1 cellular context compared by ENCODE assay signal in the genomic region with DNA sequence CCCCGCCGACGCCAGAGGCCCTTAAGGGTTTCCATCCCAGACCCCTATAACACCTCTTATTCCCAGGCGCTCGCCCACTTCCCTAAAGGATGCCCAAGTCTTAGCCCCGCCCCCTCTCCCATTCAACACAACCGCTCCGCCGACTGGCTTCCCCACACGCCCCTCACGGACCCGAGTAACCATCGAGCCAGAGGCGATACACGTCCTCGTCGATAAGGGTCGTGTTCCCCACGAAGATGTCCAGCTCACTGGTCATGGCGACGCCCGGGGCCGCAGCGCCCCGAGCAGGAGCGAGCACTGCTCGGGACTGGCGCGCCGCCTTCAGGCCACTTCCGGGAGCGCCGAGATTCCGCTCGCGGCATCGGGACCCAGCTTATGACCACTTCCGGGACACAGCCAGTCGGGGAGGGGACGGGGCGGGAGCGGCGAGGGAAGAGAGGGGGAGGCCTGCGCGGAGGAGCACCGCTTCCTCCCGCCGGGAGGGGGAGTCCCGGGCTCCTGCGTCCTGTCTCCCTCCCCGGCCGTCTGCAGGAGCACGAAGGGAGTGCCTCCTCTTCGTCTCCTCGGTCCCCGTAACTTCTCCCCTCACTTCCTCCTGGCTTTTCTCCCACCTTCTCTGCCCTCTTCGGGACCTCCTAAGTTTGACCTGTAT.
TF ChIP-seq lines count a peak whose summit lies in the region.

FIBP (minus strand) TSS at position 309 of the 652 bp plus-strand sequence; CDS start at position 256, 53 bp downstream.

TF ChIP-seq in K562, 482 proteins besides CTCF, POLR2A, EP300 and RAD21 (continued from another document and continues in another):
- TF ChIP-seq HSF4 (CRISPR knock-in tag; IDR thresholded peaks at IDR 0.05; ENCODE audit: borderline replicate concordance) (no peak), PPARD (CRISPR knock-in tag; IDR thresholded peaks at IDR 0.05) (no peak), CCAR2 (IDR thresholded peaks at IDR 0.05; ENCODE audit: low read depth, low read length) (no peak), SMARCA5 (IDR thresholded peaks at IDR 0.05) (no peak), NR2C2 (CRISPR knock-in tag; IDR thresholded peaks at IDR 0.05) (peak; percentile 86), NR2C2 (tag; IDR thresholded peaks at IDR 0.05) (peak; percentile 91), SMC3 (conservative IDR thresholded peaks at IDR 0.05; ENCODE audit: insufficient read depth, low read depth, low read length) (peak; percentile 27; the same call in 1 of the 2 replicates), HES1 (IDR thresholded peaks at IDR 0.05; ENCODE audit: low read depth) (no peak), ZC3H4 (CRISPR knock-in tag; IDR thresholded peaks at IDR 0.05; ENCODE audit: borderline replicate concordance) (no peak), ARNT (IDR thresholded peaks at IDR 0.05) (no peak), SAFB2 (IDR thresholded peaks at IDR 0.05; ENCODE audit: borderline replicate concordance, low read depth, low read length, severe bottlenecking) (no peak), WHSC1 (IDR thresholded peaks at IDR 0.05; ENCODE audit: low read length) (no peak), RB1 (IDR thresholded peaks at IDR 0.05; ENCODE audit: low read depth) (peak; percentile 90), NBN (IDR thresholded peaks at IDR 0.05; ENCODE audit: low read depth) (peak; percentile 55), MGA (IDR thresholded peaks at IDR 0.05) (peak; percentile 85), NFXL1 (CRISPR knock-in tag; IDR thresholded peaks at IDR 0.05) (no peak), HNRNPK (IDR thresholded peaks at IDR 0.05; ENCODE audit: low read depth, low read length, poor library complexity, severe bottlenecking) (no peak), NFIC (IDR thresholded peaks at IDR 0.05) (no peak; the same call in 1 of the 2 replicates), FOXP1 (CRISPR knock-in tag; IDR thresholded peaks at IDR 0.05) (no peak; the same call in 1 of the 2 replicates), GATA2 (CRISPR knock-in tag; IDR thresholded peaks at IDR 0.05) (no peak), CEBPZ (IDR thresholded peaks at IDR 0.05; ENCODE audit: borderline replicate concordance, low read depth, low read length) (no peak), SMAD1 (IDR thresholded peaks at IDR 0.05; ENCODE audit: low read depth, low read length, partially characterized antibody) (no peak), KLF16 (IDR thresholded peaks at IDR 0.05) (no peak), RBFOX2 (IDR thresholded peaks at IDR 0.05; ENCODE audit: low read depth, low read length) (peak; percentile 93), ZNF696 (CRISPR knock-in tag; conservative IDR thresholded peaks at IDR 0.05) (no peak), JUND (IDR thresholded peaks at IDR 0.05; ENCODE audit: borderline replicate concordance, low read depth, low read length) (no peak), JUND (tag; IDR thresholded peaks at IDR 0.05; ENCODE audit: borderline replicate concordance, low read depth, low read length) (no peak; the same call in 2 of the 3 replicates), SREBF1 (IDR thresholded peaks at IDR 0.05; ENCODE audit: borderline replicate concordance, low read depth, low read length) (no peak), ZNF280A (IDR thresholded peaks at IDR 0.05; ENCODE audit: low read depth, partially characterized antibody) (no peak), HDAC8 (tag; IDR thresholded peaks at IDR 0.05) (0 out of 2 replicates have a peak, but pooled peaks have one; percentile 44), SNAPC5 (CRISPR knock-in tag; IDR thresholded peaks at IDR 0.05) (no peak)
- TF ChIP-seq, protein P1, sequence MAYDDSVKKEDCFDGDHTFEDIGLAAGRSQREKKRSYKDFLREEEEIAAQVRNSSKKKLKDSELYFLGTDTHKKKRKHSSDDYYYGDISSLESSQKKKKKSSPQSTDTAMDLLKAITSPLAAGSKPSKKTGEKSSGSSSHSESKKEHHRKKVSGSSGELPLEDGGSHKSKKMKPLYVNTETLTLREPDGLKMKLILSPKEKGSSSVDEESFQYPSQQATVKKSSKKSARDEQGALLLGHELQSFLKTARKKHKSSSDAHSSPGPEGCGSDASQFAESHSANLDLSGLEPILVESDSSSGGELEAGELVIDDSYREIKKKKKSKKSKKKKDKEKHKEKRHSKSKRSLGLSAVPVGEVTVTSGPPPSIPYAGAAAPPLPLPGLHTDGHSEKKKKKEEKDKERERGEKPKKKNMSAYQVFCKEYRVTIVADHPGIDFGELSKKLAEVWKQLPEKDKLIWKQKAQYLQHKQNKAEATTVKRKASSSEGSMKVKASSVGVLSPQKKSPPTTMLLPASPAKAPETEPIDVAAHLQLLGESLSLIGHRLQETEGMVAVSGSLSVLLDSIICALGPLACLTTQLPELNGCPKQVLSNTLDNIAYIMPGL (CRISPR knock-in tag; IDR thresholded peaks at IDR 0.05), result peak; percentile 84; the same call in 1 of the 2 replicates
- TF ChIP-seq, protein P2, sequence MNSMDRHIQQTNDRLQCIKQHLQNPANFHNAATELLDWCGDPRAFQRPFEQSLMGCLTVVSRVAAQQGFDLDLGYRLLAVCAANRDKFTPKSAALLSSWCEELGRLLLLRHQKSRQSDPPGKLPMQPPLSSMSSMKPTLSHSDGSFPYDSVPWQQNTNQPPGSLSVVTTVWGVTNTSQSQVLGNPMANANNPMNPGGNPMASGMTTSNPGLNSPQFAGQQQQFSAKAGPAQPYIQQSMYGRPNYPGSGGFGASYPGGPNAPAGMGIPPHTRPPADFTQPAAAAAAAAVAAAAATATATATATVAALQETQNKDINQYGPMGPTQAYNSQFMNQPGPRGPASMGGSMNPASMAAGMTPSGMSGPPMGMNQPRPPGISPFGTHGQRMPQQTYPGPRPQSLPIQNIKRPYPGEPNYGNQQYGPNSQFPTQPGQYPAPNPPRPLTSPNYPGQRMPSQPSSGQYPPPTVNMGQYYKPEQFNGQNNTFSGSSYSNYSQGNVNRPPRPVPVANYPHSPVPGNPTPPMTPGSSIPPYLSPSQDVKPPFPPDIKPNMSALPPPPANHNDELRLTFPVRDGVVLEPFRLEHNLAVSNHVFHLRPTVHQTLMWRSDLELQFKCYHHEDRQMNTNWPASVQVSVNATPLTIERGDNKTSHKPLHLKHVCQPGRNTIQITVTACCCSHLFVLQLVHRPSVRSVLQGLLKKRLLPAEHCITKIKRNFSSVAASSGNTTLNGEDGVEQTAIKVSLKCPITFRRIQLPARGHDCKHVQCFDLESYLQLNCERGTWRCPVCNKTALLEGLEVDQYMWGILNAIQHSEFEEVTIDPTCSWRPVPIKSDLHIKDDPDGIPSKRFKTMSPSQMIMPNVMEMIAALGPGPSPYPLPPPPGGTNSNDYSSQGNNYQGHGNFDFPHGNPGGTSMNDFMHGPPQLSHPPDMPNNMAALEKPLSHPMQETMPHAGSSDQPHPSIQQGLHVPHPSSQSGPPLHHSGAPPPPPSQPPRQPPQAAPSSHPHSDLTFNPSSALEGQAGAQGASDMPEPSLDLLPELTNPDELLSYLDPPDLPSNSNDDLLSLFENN (IDR thresholded peaks at IDR 0.05; ENCODE audit: low read depth in 2 of 2, low read length in 2 of 2), result peak in 1 of 2 experiments; percentile 75; a peak in 2 of 4 replicates
